Comparison of ENCODE assay signal across 28 cellular contexts in genomic region chr1:3963554-3963953, GRCh38.
"Had no signal": no experiment of that assay in that cellular context is flagged by ENCODE, and none has a peak within 500 bp of the region (broad histone marks: within the 10 kb centered on the region; RNA-seq: fewer than 3 reads in every experiment).

No MANE protein-coding gene starts in this region.

- H3K36me3 Mint-ChIP-seq: naive thymus-derived CD4-positive, alpha-beta T cell; natural killer cell; stimulated activated effector memory CD8-positive, alpha-beta T cell treated with anti-CD3 and anti-CD28 coated beads, Interleukin-12 subunit alpha, Interleukin-12 subunit beta, amount 100 ng/mL, for 72 hours; stimulated activated naive B cell treated with anti-CD40 and anti-IgM and Interleukin-4, amounts not matched to agents 10 μg/mL and 1 μg/mL and 100 μg/mL, for 72 hours had no signal

- H3K9ac ChIP-seq: parathyroid adenoma had no signal

- FAIRE-seq: urothelium cell line had no signal

- H3K27me3 ChIP-seq: ovary, thyroid gland, tibial nerve, upper lobe of left lung, vagina had no signal

- H2AFZ ChIP-seq: parathyroid adenoma had no signal

- H3K4me2 ChIP-seq: smooth muscle cell had no signal

- H3K36me3 ChIP-seq: ovary, stomach, thoracic aorta, thyroid gland, tibial nerve, upper lobe of left lung, vagina had no signal

- H3K27ac ChIP-seq: ovary, parathyroid adenoma, psoas muscle, skin epidermis, stomach, thoracic aorta, thyroid gland, tibial nerve, upper lobe of left lung, vagina had no signal

- DNase-seq: naive thymus-derived CD4-positive, alpha-beta T cell; natural killer cell; occipital lobe; ovary; psoas muscle; right cardiac atrium; stimulated activated CD4-positive, alpha-beta T cell treated with anti-CD3 and anti-CD28 coated beads, Interleukin-15, amount 100 ng/mL, for 24 hours; stimulated activated CD4-positive, alpha-beta T cell treated with anti-CD3 and anti-CD28 coated beads, Interleukin-2, amount 100 ng/mL, for 24 hours; stimulated activated CD4-positive, alpha-beta T cell treated with anti-CD3 and anti-CD28 coated beads, Interleukin-2, amount 100 ng/mL, for 48 hours; stimulated activated CD4-positive, alpha-beta T cell treated with anti-CD3 and anti-CD28 coated beads, Interleukin-4, amount 100 ng/mL, for 24 hours; stimulated activated naive B cell treated with anti-CD40 and anti-IgM and Interleukin-4, amounts not matched to agents 10 μg/mL and 1 μg/mL and 100 μg/mL, for 72 hours; stimulated activated naive CD4-positive, alpha-beta T cell treated with Interleukin-2 at 50 U/mL for 16 hours; stomach; thyroid gland; trophoblast cell; upper lobe of left lung had no signal

- H3K4me1 Mint-ChIP-seq: naive thymus-derived CD4-positive, alpha-beta T cell; natural killer cell; nephron; stimulated activated effector memory CD8-positive, alpha-beta T cell treated with anti-CD3 and anti-CD28 coated beads, Interleukin-12 subunit alpha, Interleukin-12 subunit beta, amount 100 ng/mL, for 72 hours; stimulated activated naive B cell treated with anti-CD40 and anti-IgM and Interleukin-4, amounts not matched to agents 10 μg/mL and 1 μg/mL and 100 μg/mL, for 72 hours had no signal

- H3K9me3 Mint-ChIP-seq: natural killer cell; stimulated activated effector memory CD8-positive, alpha-beta T cell treated with anti-CD3 and anti-CD28 coated beads, Interleukin-12 subunit alpha, Interleukin-12 subunit beta, amount 100 ng/mL, for 72 hours; stimulated activated naive CD8-positive, alpha-beta T cell treated with anti-CD3 and anti-CD28 coated beads, Interleukin-15, Interleukin-2, amounts not matched to agents 100 ng/mL and 50 ng/mL, for 24 hours had no signal

- H3K9me3 ChIP-seq: ovary, psoas muscle, thoracic aorta, thyroid gland, vagina had no signal

- ATAC-seq: naive thymus-derived CD4-positive, alpha-beta T cell; natural killer cell; psoas muscle; right cardiac atrium; sciatic nerve; stimulated activated effector memory CD8-positive, alpha-beta T cell treated with anti-CD3 and anti-CD28 coated beads, Interleukin-12 subunit alpha, Interleukin-12 subunit beta, amount 100 ng/mL, for 72 hours; stimulated activated naive B cell treated with anti-CD40 and anti-IgM and Interleukin-4, amounts not matched to agents 10 μg/mL and 1 μg/mL and 100 μg/mL, for 72 hours had no signal

- H3K79me2 ChIP-seq: parathyroid adenoma had no signal

- H3K4me3 ChIP-seq: ovary, psoas muscle, skin epidermis, smooth muscle cell, stomach, thoracic aorta, thyroid gland, tibial nerve, upper lobe of left lung, vagina had no signal

- H3K4me3 Mint-ChIP-seq: naive thymus-derived CD4-positive, alpha-beta T cell; natural killer cell; nephron; stimulated activated effector memory CD8-positive, alpha-beta T cell treated with anti-CD3 and anti-CD28 coated beads, Interleukin-12 subunit alpha, Interleukin-12 subunit beta, amount 100 ng/mL, for 72 hours; stimulated activated naive B cell treated with anti-CD40 and anti-IgM and Interleukin-4, amounts not matched to agents 10 μg/mL and 1 μg/mL and 100 μg/mL, for 72 hours; stimulated activated naive CD8-positive, alpha-beta T cell treated with anti-CD3 and anti-CD28 coated beads, Interleukin-15, Interleukin-2, amounts not matched to agents 100 ng/mL and 50 ng/mL, for 24 hours had no signal

- H3K27ac Mint-ChIP-seq: natural killer cell; nephron; progenitor cell of endocrine pancreas; stimulated activated effector memory CD8-positive, alpha-beta T cell treated with anti-CD3 and anti-CD28 coated beads, Interleukin-12 subunit alpha, Interleukin-12 subunit beta, amount 100 ng/mL, for 72 hours; stimulated activated naive B cell treated with anti-CD40 and anti-IgM and Interleukin-4, amounts not matched to agents 10 μg/mL and 1 μg/mL and 100 μg/mL, for 72 hours; stimulated activated naive CD8-positive, alpha-beta T cell treated with anti-CD3 and anti-CD28 coated beads, Interleukin-15, Interleukin-2, amounts not matched to agents 100 ng/mL and 50 ng/mL, for 24 hours had no signal

- H3K4me1 ChIP-seq: parathyroid adenoma, psoas muscle, stomach, thyroid gland, tibial nerve, upper lobe of left lung, vagina had no signal
